ENCODE assay signal across 8 cellular contexts in genomic region chr1:44632511-44633072, GRCh38. TPM values are rescaled to one million over a fixed set of nuclear protein-coding genes. Genes with fewer than 3 reads are reported as not detected.
DNase-seq lines count a peak whose midpoint lies in the region; ATAC-seq and TF ChIP-seq lines count a peak whose summit lies in the region.

No MANE protein-coding gene starts in this region.

- H3K23ac ChIP-seq in neuronal stem cell (ENCODE audit: low read depth, low read length, poor library complexity): peak overlapping the region; percentile 94

- no peaks in the 10 kb centered on the region for H3K9me3 Mint-ChIP-seq in activated T-cell treated with anti-CD3 and anti-CD28 coated beads, Interleukin-2, amount 50 U/mL, for 24 hours

- H2AK5ac ChIP-seq in neuronal stem cell (ENCODE audit: low read depth, low read length): peak overlapping the region; percentile 11

- H3K14ac ChIP-seq in neuronal stem cell (ENCODE audit: low read length): no peak overlapping the region

- peaks cover 16 to 29% of the 10 kb centered on the region in 2 donors for H3K4me1 ChIP-seq in neuronal stem cell (ENCODE audit: control insufficient read depth in 2 of 2, insufficient read depth in 1 of 2, low read depth in 1 of 2, low read length in 2 of 2)

- H3K4ac ChIP-seq in neuronal stem cell (ENCODE audit: low read length): no peak overlapping the region

- H2BK120ac ChIP-seq in neuronal stem cell (ENCODE audit: low read depth, low read length): no peak overlapping the region

- peak overlapping the region; percentile 91 for H3K4me3 Mint-ChIP-seq in activated T-cell treated with anti-CD3 and anti-CD28 coated beads, Interleukin-2, amount 50 U/mL, for 24 hours

- no peaks in the 10 kb centered on the region for H3K79me1 ChIP-seq in neuronal stem cell (ENCODE audit: low read depth, low read length)

- peak overlapping the region; percentile 97 for H3K27ac Mint-ChIP-seq in activated T-cell treated with anti-CD3 and anti-CD28 coated beads, Interleukin-2, amount 50 U/mL, for 24 hours

- H3K36me3 ChIP-seq in SK-N-MC (ENCODE audit: insufficient read depth, low read length): peaks cover 48% of the 10 kb centered on the region
- H3K36me3 ChIP-seq in neuronal stem cell (replicated peaks in 1 of 2; ENCODE audit: control insufficient read depth in 2 of 2, insufficient read depth in 2 of 2, low read length in 2 of 2): peaks cover 27 to 87% of the 10 kb centered on the region in 2 donors

- no peaks in the 10 kb centered on the region for H3K27me3 ChIP-seq in neuronal stem cell (ENCODE audit: control insufficient read depth in 3 of 3, insufficient read depth in 3 of 3, low read depth in 1 of 3, low read length in 3 of 3)

- H3K27ac ChIP-seq in SK-N-MC (peak overlapping the region; percentile 75), neuronal stem cell (replicated peaks; ENCODE audit: low read length) (peak overlapping the region; percentile 88)

- H2BK5ac ChIP-seq in neuronal stem cell (ENCODE audit: low read length): no peak overlapping the region

- H3K4me1 Mint-ChIP-seq in activated T-cell treated with anti-CD3 and anti-CD28 coated beads, Interleukin-2, amount 50 U/mL, for 24 hours (ENCODE audit: low read depth): peaks cover 46% of the 10 kb centered on the region

- H2BK12ac ChIP-seq in neuronal stem cell (ENCODE audit: low read length): no peak overlapping the region

- peak overlapping the region; percentile 96 for H2AFZ ChIP-seq in neuronal stem cell (ENCODE audit: low read length)

- peak overlapping the region; percentile 80 for H3K4me2 ChIP-seq in neuronal stem cell (ENCODE audit: insufficient read depth, low read length, poor library complexity, severe bottlenecking)

- H3K4me3 ChIP-seq in SK-N-MC (peak overlapping the region; percentile 94), epithelial cell of proximal tubule (ENCODE audit: low read depth, low read length) (peak overlapping the region; percentile 72), neuronal stem cell (ENCODE audit: low read length in 2 of 2) (peak overlapping the region; percentile 57 to 82)

- H2BK15ac ChIP-seq in neuronal stem cell (ENCODE audit: low read length): no peak overlapping the region

- H3K9ac ChIP-seq in SK-N-MC (ENCODE audit: insufficient read length) (peak overlapping the region; percentile 95), neuronal stem cell (ENCODE audit: low read depth, low read length, poor library complexity) (no peak overlapping the region)

- WGBS in neuronal stem cell (ENCODE audit: extremely low coverage in 2 of 2, insufficient read length in 2 of 2, insufficient replicate concordance in 1 of 2), 2 donors: no CpG with 5 or more reads among the region's 14 CpGs

- DNase-seq in activated T-cell treated with anti-CD3 and anti-CD28 coated beads, Interleukin-2, amount 50 U/mL, for 24 hours: no peak
- no peak for DNase-seq in activated T-cell treated with anti-CD3 and anti-CD28 coated beads, Interleukin-2, amount 50 U/mL, for 48 hours
- no peak for DNase-seq in SK-N-MC (ENCODE audit: low read depth, low spot score)
- no peak for DNase-seq in epithelial cell of proximal tubule (ENCODE audit: low read depth)
- DNase-seq in neuronal stem cell (ENCODE audit: low spot score): no peak
- no peak for DNase-seq in MV-4-11 (lab: John Stamatoyannopoulos, UW)
- no peak for DNase-seq in NK-92 (lab: John Stamatoyannopoulos, UW; ENCODE audit: unreplicated experiment)

- H4K91ac ChIP-seq in neuronal stem cell (ENCODE audit: low read depth, low read length, poor library complexity): no peak overlapping the region

- no peak overlapping the region for H4K8ac ChIP-seq in neuronal stem cell (ENCODE audit: low read depth, low read length)

- peak overlapping the region; percentile 38 for H3K18ac ChIP-seq in neuronal stem cell (ENCODE audit: low read length)

- TF ChIP-seq CTCF in epithelial cell of proximal tubule (conservative IDR thresholded peaks at IDR 0.05; ENCODE audit: low read depth, low read length): no peak

- no peaks in the 10 kb centered on the region for H3K9me3 ChIP-seq in SK-N-MC (ENCODE audit: low read depth, low read length)
- no peaks in the 10 kb centered on the region for H3K9me3 ChIP-seq in neuronal stem cell (replicated peaks in 1 of 2; ENCODE audit: control insufficient read depth in 2 of 2, insufficient read depth in 1 of 2, low read depth in 1 of 2, low read length in 2 of 2)

- no peak for ATAC-seq in HG03565 (IDR thresholded peaks at IDR 0.05; ENCODE audit: unreplicated experiment)

- H3K27me3 Mint-ChIP-seq in activated T-cell treated with anti-CD3 and anti-CD28 coated beads, Interleukin-2, amount 50 U/mL, for 24 hours: no peaks in the 10 kb centered on the region

- H3K36me3 Mint-ChIP-seq in activated T-cell treated with anti-CD3 and anti-CD28 coated beads, Interleukin-2, amount 50 U/mL, for 24 hours (ENCODE audit: low read depth): peaks cover 56% of the 10 kb centered on the region

RNA-seq across cellular contexts. Expression of gene TMEM53, which starts 41.7 kb away (rescaled TPM):
- total RNA-seq in epithelial cell of proximal tubule: 6.3 and 9.3 TPM in 2 replicates
- polyA plus RNA-seq in neuronal stem cell (2013, experiment 1 of 2): 11.3 TPM
- polyA plus RNA-seq in neuronal stem cell (2013, experiment 2 of 2): 11.9 TPM

RNA-seq across cellular contexts. Expression of gene ARMH1, which starts 41.9 kb away (rescaled TPM):
- total RNA-seq in epithelial cell of proximal tubule: not detected in 2 replicates
- 7.6 TPM for polyA plus RNA-seq in neuronal stem cell (2013, experiment 1 of 2)
- 7.7 TPM for polyA plus RNA-seq in neuronal stem cell (2013, experiment 2 of 2)
